Comparison of ENCODE assay signal across 11 cellular contexts in genomic region chr1:84688461-84689061, GRCh38. TPM values are rescaled to one million over a fixed set of nuclear protein-coding genes. Genes with fewer than 3 reads are reported as not detected.
DNase-seq lines count a peak whose midpoint lies in the region; ATAC-seq and TF ChIP-seq lines count a peak whose summit lies in the region.
"Had no signal": no experiment of that assay in that cellular context is flagged by ENCODE, and none has a peak within 500 bp of the region (broad histone marks: within the 10 kb centered on the region; RNA-seq: fewer than 3 reads in every experiment).

No MANE protein-coding gene starts in this region.

- H3K9me3 ChIP-seq in breast epithelium (no peaks in the 10 kb centered on the region), SK-N-MC (ENCODE audit: low read depth, low read length) (no peaks in the 10 kb centered on the region), fibroblast of lung (ENCODE audit: control insufficient read depth, insufficient read depth, low read depth, low read length) (no peaks in the 10 kb centered on the region), thymus (ENCODE audit: control insufficient read depth) (no peaks in the 10 kb centered on the region), tibial artery (no peaks in the 10 kb centered on the region)
- H3K9me3 ChIP-seq: lower lobe of right lung had no signal

- TF ChIP-seq CTCF in MCF 10A (IDR thresholded peaks at IDR 0.05; ENCODE audit: unreplicated experiment) = no peak
- no peak for TF ChIP-seq CTCF in breast epithelium (IDR thresholded peaks at IDR 0.05)
- TF ChIP-seq CTCF in fibroblast of lung (conservative IDR thresholded peaks at IDR 0.05 in 1 of 2, IDR thresholded peaks at IDR 0.05 in 1 of 2; ENCODE audit: low read depth in 1 of 2, low read length in 2 of 2) = no peak
- no peak for TF ChIP-seq CTCF in tibial artery (IDR thresholded peaks at IDR 0.05)

- H3K27ac ChIP-seq in breast epithelium (no peak overlapping the region), SK-N-MC (no peak overlapping the region), fibroblast of lung (ENCODE audit: insufficient read depth, low read length) (no peak overlapping the region), thymus (ENCODE audit: low read depth) (no peak overlapping the region), tibial artery (no peak overlapping the region)
- H3K27ac ChIP-seq: lower lobe of right lung had no signal

- POLR2A ChIA-PET in MCF 10A (lab: Yijun Ruan, JAX) = interaction anchor here (0.6 to 4.7 kb wide), 13 partner anchors 8 to 188 kb away, joined by 3 to 49 read pairs (median 4); partner anchors contain the start of genes CTBS, GNG5 and SPATA1

- no TSS peak for BruUV-seq in MCF 10A (replicated peaks; lab: Mats Ljungman, UMichigan)

- H3K4me3 ChIP-seq in breast epithelium (no peak overlapping the region), SK-N-MC (peak overlapping the region; percentile 99), fibroblast of lung (replicated peaks in 1 of 4; ENCODE audit: control extremely low read depth in 1 of 4, insufficient read depth in 1 of 4, low read depth in 3 of 4, low read length in 4 of 4) (peak overlapping the region; percentile 45 to 75 (median 68)), thymus (ENCODE audit: low read length) (peak overlapping the region; percentile 19), tibial artery (no peak overlapping the region)

- 92% methylated on average over 8 of the region's 8 CpGs for WGBS in thymus

- no peaks in the 10 kb centered on the region for H4K20me1 ChIP-seq in fibroblast of lung (ENCODE audit: control insufficient read depth, extremely low read depth, insufficient read depth, low read length)

- H3K9me3 Mint-ChIP-seq in MCF 10A (ENCODE audit: unreplicated experiment) = no peaks in the 10 kb centered on the region

- H3K4me1 Mint-ChIP-seq in MCF 10A (ENCODE audit: insufficient read depth, unreplicated experiment) = peaks cover 40% of the 10 kb centered on the region

- H3K79me2 ChIP-seq in fibroblast of lung (ENCODE audit: control insufficient read depth, insufficient read depth, low read length) = peaks cover 50% of the 10 kb centered on the region

- H3K4me1 ChIP-seq in breast epithelium (no peaks in the 10 kb centered on the region), fibroblast of lung (ENCODE audit: control insufficient read depth, extremely low read depth, insufficient read depth, low read length) (peaks cover 7% of the 10 kb centered on the region), thymus (ENCODE audit: control insufficient read depth, insufficient read depth, low read length) (peaks cover 39% of the 10 kb centered on the region), tibial artery (peaks cover 0 to 22% (median 11%) of the 10 kb centered on the region in 4 donors)

- H2AFZ ChIP-seq in fibroblast of lung (ENCODE audit: low read length) = no peak overlapping the region

- H3K27ac Mint-ChIP-seq in MCF 10A (ENCODE audit: low read depth, unreplicated experiment) = no peak overlapping the region

- H3K9ac ChIP-seq in SK-N-MC (ENCODE audit: insufficient read length) (peak overlapping the region; percentile 76), fibroblast of lung (ENCODE audit: insufficient read depth, low read length) (no peak overlapping the region)

- H3K27me3 Mint-ChIP-seq in MCF 10A (ENCODE audit: insufficient read depth, unreplicated experiment) = no peaks in the 10 kb centered on the region

- peaks cover 6% of the 10 kb centered on the region for H3K36me3 Mint-ChIP-seq in MCF 10A (ENCODE audit: insufficient read depth, unreplicated experiment)

- no peaks in the 10 kb centered on the region for H3K36me3 ChIP-seq in breast epithelium
- peaks cover 5% of the 10 kb centered on the region; the same call in 1 of the 2 replicates for H3K36me3 ChIP-seq in SK-N-MC (ENCODE audit: insufficient read depth, low read length)
- no peaks in the 10 kb centered on the region for H3K36me3 ChIP-seq in fibroblast of lung (ENCODE audit: control insufficient read depth, insufficient read depth, low read length)
- H3K36me3 ChIP-seq in thymus (ENCODE audit: control insufficient read depth, insufficient read depth) = no peaks in the 10 kb centered on the region
- no peaks in the 10 kb centered on the region for H3K36me3 ChIP-seq in tibial artery
- H3K36me3 ChIP-seq: lower lobe of right lung had no signal

- DNase-seq in MCF 10A (ENCODE audit: unreplicated experiment) (peak; percentile 26), breast epithelium (ENCODE audit: low spot score in 2 of 2) (no peak), SK-N-MC (ENCODE audit: low read depth, low spot score) (no peak), fibroblast of lung (ENCODE audit: low read depth in 2 of 2) (peak in 1 of 2 donors; percentile 30), tibial artery (no peak), D341Med (ENCODE audit: low spot score) (no peak)
- DNase-seq: DMS79, lower lobe of right lung, NCI-H345 had no signal

- ATAC-seq in HG02870 (IDR thresholded peaks at IDR 0.05; ENCODE audit: unreplicated experiment) = no peak
- ATAC-seq: lower lobe of right lung had no signal

- H3K4me2 ChIP-seq in fibroblast of lung (ENCODE audit: extremely low read depth, insufficient read depth, low read length) = peak overlapping the region; percentile 83

- CTCF ChIA-PET in MCF 10A (lab: Yijun Ruan, JAX) = interaction anchor here (0.6 to 3.0 kb wide), 13 partner anchors 8 to 541 kb away, joined by 3 to 16 read pairs (median 4); no protein-coding TSS in a partner anchor

- H3K27me3 ChIP-seq in breast epithelium (no peaks in the 10 kb centered on the region), fibroblast of lung (ENCODE audit: control insufficient read depth, insufficient read depth, low read length) (no peaks in the 10 kb centered on the region), thymus (ENCODE audit: control insufficient read depth, insufficient read depth) (no peaks in the 10 kb centered on the region), tibial artery (no peaks in the 10 kb centered on the region)

- TF ChIP-seq POLR2A in breast epithelium (IDR thresholded peaks at IDR 0.05) = no peak

- H3K4me3 Mint-ChIP-seq in MCF 10A (ENCODE audit: unreplicated experiment) = peak overlapping the region; percentile 97

- intact Hi-C loops in MCF 10A (cut with micrococcal nuclease) = no loop called here
- intact Hi-C loops in breast epithelium (cut with DNase I; ENCODE audit: low total_unique reads) = no loop called here
- intact Hi-C loops in tibial artery (cut with DNase I; ENCODE audit: low total_unique reads) = no loop called here

RNA-seq across cellular contexts. Expression of gene SSX2IP, which starts 1.7 kb away (rescaled TPM):
- total RNA-seq in MCF 10A (2022) (19.4 and 20.5 TPM in 2 replicates), breast epithelium (10 to 100 TPM in 1 of 3 donors, 1 to 10 TPM in 2; 1.1 to 11.0 (median 4.3) TPM), fibroblast of lung (23.1 and 41.5 TPM in 2 replicates)
- polyA plus RNA-seq in fibroblast of lung (13.8 and 35.8 TPM in 2 replicates), thymus (15.4 TPM)
- polyA plus RNA-seq in fibroblast of lung (2012) = 14.8 and 42.8 TPM in 2 replicates
- polyA minus RNA-seq in fibroblast of lung (ENCODE audit: low replicate concordance) = 1.6 and 3.1 TPM in 2 replicates

Comparison
In these comparisons a context has a peak if more than half of its experiments do, and no peak if none do; other contexts are left out.
1. H3K4me3 ChIP-seq: peak in SK-N-MC (single experiment), fibroblast of lung (4 of 4) and thymus (single experiment); none in breast epithelium (0 of 3) and tibial artery (0 of 2).